21 cellular contexts compared by ENCODE assay signal in genomic region chr1:83086986-83087512, GRCh38.
"Had no signal": no experiment of that assay in that cellular context is flagged by ENCODE, and none has a peak within 500 bp of the region (broad histone marks: within the 10 kb centered on the region; RNA-seq: fewer than 3 reads in every experiment).

No MANE protein-coding gene starts in this region.

- H3K4me3 ChIP-seq: ascending aorta, body of pancreas had no signal

- H3K4me1 ChIP-seq: ascending aorta, body of pancreas had no signal

- H3K36me3 ChIP-seq: ascending aorta had no signal

- H3K27ac ChIP-seq: ascending aorta, body of pancreas had no signal

- H3K27me3 ChIP-seq: ascending aorta, body of pancreas had no signal

- DNase-seq: activated CD4-positive, alpha-beta T cell treated with anti-CD3 and anti-CD28 coated beads, Interleukin-2, amount 10 ng/mL, durations not matched to agents 24 days and 14 days; activated CD4-positive, alpha-beta T cell treated with anti-CD3 and anti-CD28 coated beads, Interleukin-2, amount 50 U/mL, for 48 hours; activated CD4-positive, CD25-positive, alpha-beta regulatory T cell treated with anti-CD3 and anti-CD28 coated beads, Interleukin-2, amount 50 U/mL, for 72 hours; activated CD8-positive, alpha-beta memory T cell treated with anti-CD3 and anti-CD28 coated beads, Interleukin-2, amount 10 ng/mL, durations not matched to agents 7 days and 5 days; activated effector memory CD4-positive, alpha-beta T cell treated with Interleukin-2 at 50 U/mL for 16 hours; activated naive CD4-positive, alpha-beta T cell; activated T-cell treated with anti-CD3 and anti-CD28 coated beads, Interleukin-2, amount 50 U/mL, for 24 hours; body of pancreas; KG1; NCI-H1048; NCI-H146; NCI-H1930; NCI-H2171; NCI-H2227 treated with DMSO at 0.1 percent for 48 hours; NCI-H446 treated with DMSO at 0.1 percent for 48 hours; NCI-H524 treated with DMSO at 0.1 percent for 48 hours; NCI-H748 treated with DMSO at 0.1 percent for 48 hours; NK-92 treated with Interleukin-12 subunit alpha and Interleukin-12 subunit beta, amount 100 ng/mL, for 24 hours; SHP77 had no signal

- ATAC-seq: activated CD8-positive, alpha-beta memory T cell treated with anti-CD3 and anti-CD28 coated beads, Interleukin-2, amount 10 ng/mL, durations not matched to agents 7 days and 5 days; body of pancreas; WTC11 had no signal

- H3K9me3 ChIP-seq: ascending aorta, body of pancreas had no signal
